ENCODE assay signal across 8 cellular contexts in genomic region chr12:46342562-46343033, GRCh38. TPM values are rescaled to one million over a fixed set of nuclear protein-coding genes. Genes with fewer than 3 reads are reported as not detected.
DNase-seq lines count a peak whose midpoint lies in the region; ATAC-seq and TF ChIP-seq lines count a peak whose summit lies in the region.

No MANE protein-coding gene starts in this region.

- H3K27ac ChIP-seq in AG04450 (ENCODE audit: low read depth, low read length) (no peak overlapping the region), coronary artery (no peak overlapping the region), mesendoderm (ENCODE audit: low read depth, low read length) (no peak overlapping the region)

- WGBS in mesendoderm (ENCODE audit: extremely low coverage, insufficient coverage, low lambda C conversion rate) = no CpG with 5 or more reads among the region's 3 CpGs

- no peak overlapping the region for H2BK120ac ChIP-seq in mesendoderm (ENCODE audit: low read depth, low read length)

- H3K4me3 ChIP-seq in AG04450 (ENCODE audit: low read depth, low read length) (no peak overlapping the region), coronary artery (no peak overlapping the region), mesendoderm (ENCODE audit: low read length) (no peak overlapping the region), H7 (ENCODE audit: insufficient read depth, low read depth, low read length) (no peak overlapping the region)

- H3K27me3 ChIP-seq in AG04450 (ENCODE audit: control insufficient read depth, insufficient read depth, low read length) (no peaks in the 10 kb centered on the region), mesendoderm (ENCODE audit: insufficient read depth, low read length, poor library complexity) (no peaks in the 10 kb centered on the region), H7 (ENCODE audit: control insufficient read depth, insufficient read depth, low read length) (no peaks in the 10 kb centered on the region)

- peak overlapping the region; percentile 62 for H3K56ac ChIP-seq in mesendoderm (ENCODE audit: low read length)

- CTCF ChIA-PET in AG04450 (lab: Charles Lee) = interaction anchor here (0.7 to 1.3 kb wide), 3 partner anchors 10 to 678 kb away, joined by 3 to 7 read pairs (median 3); no protein-coding TSS in a partner anchor

- peak overlapping the region; percentile 36 for H3K18ac ChIP-seq in mesendoderm (ENCODE audit: low read length)

- no peak overlapping the region for H3K4ac ChIP-seq in mesendoderm (ENCODE audit: low read depth, low read length)

- H2BK5ac ChIP-seq in mesendoderm (ENCODE audit: low read length) = no peak overlapping the region

- no peaks in the 10 kb centered on the region for H3K9me3 ChIP-seq in AG04450 (ENCODE audit: control insufficient read depth, insufficient read depth, low read length)

- TF ChIP-seq CTCF in AG04450 (IDR thresholded peaks at IDR 0.05; ENCODE audit: low read depth, low read length) (peak; percentile 54), coronary artery (IDR thresholded peaks at IDR 0.05) (peak; percentile 21)

- H3K23ac ChIP-seq in mesendoderm (ENCODE audit: low read length) = no peak overlapping the region

- H3K4me2 ChIP-seq in mesendoderm (ENCODE audit: low read length) = no peak overlapping the region

- no peaks in the 10 kb centered on the region for H3K36me3 ChIP-seq in mesendoderm (ENCODE audit: control insufficient read depth, insufficient read depth, low read length)
- H3K36me3 ChIP-seq in H7 (replicated peaks; ENCODE audit: control insufficient read depth, insufficient read depth, low read length) = no peaks in the 10 kb centered on the region

- no peak overlapping the region for H3K9ac ChIP-seq in mesendoderm (ENCODE audit: low read length)

- H2BK15ac ChIP-seq in mesendoderm (replicated peaks; ENCODE audit: low read depth) = peak overlapping the region; percentile 57

- no peak overlapping the region for H4K8ac ChIP-seq in mesendoderm (ENCODE audit: low read depth, low read length)

- H3K79me2 ChIP-seq in mesendoderm (ENCODE audit: control insufficient read depth, insufficient read depth, low read length) = no peaks in the 10 kb centered on the region

- no peaks in the 10 kb centered on the region for H3K4me1 ChIP-seq in mesendoderm (ENCODE audit: control insufficient read depth, low read depth, low read length)

- H2AK5ac ChIP-seq in mesendoderm (ENCODE audit: low read length) = no peak overlapping the region

- no peaks in the 10 kb centered on the region for H3K79me1 ChIP-seq in mesendoderm (ENCODE audit: low read length)

- POLR2A ChIA-PET in AG04450 (lab: Yijun Ruan, JAX) = no interaction called here

- DNase-seq in AG04450 (ENCODE audit: low read depth, low spot score) (no peak), RPMI8226 (peak; percentile 17), coronary artery (ENCODE audit: low spot score) (no peak), mesendoderm (peak; percentile 79), H7 (no peak)

- H4K5ac ChIP-seq in mesendoderm (ENCODE audit: low read length) = no peak overlapping the region

- ATAC-seq in GM18868 (IDR thresholded peaks at IDR 0.05; ENCODE audit: unreplicated experiment) (peak; percentile 95), GM21423 (IDR thresholded peaks at IDR 0.05; ENCODE audit: unreplicated experiment) (no peak), HG03025 (IDR thresholded peaks at IDR 0.05; ENCODE audit: low FRiP score, unreplicated experiment) (no peak)

RNA-seq across cellular contexts. Expression of gene SLC38A2, which starts 30.0 kb away (rescaled TPM):
- polyA plus RNA-seq in AG04450 (2011; rRNA removed) = 520 and 749 TPM in 2 replicates
- polyA minus RNA-seq in AG04450 (2011; rRNA and poly(A)+ RNA removed) = 432 and 681 TPM in 2 replicates
- polyA plus RNA-seq in mesendoderm (2013, experiment 1 of 2) = 295 TPM
- polyA plus RNA-seq in mesendoderm (2013, experiment 2 of 2) = 286 TPM
- total RNA-seq in H7 (2014; rRNA removed; shearing (Covaris generic)) = 166 and 211 TPM in 2 replicates

Comparison
In these comparisons a context has a peak if more than half of its experiments do, and no peak if none do; other contexts are left out.
1. DNase-seq: peak in RPMI8226 (single experiment) and mesendoderm (single experiment); none in AG04450 (single experiment), coronary artery (single experiment) and H7 (single experiment).